Comparison of ENCODE assay signal across 10 cellular contexts in genomic region chr10:120183546-120183945, GRCh38.
"Had no signal": no experiment of that assay in that cellular context is flagged by ENCODE, and none has a peak within 500 bp of the region (broad histone marks: within the 10 kb centered on the region; RNA-seq: fewer than 3 reads in every experiment).

No MANE protein-coding gene starts in this region.

- H3K4me3 ChIP-seq: GM23248, HAP-1 had no signal

- H3K27ac ChIP-seq: GM23248, KMS-11 had no signal

- DNase-seq: GM23248, GOT3, H7, HFFc6, Kasumi-1, KBM-7 had no signal

- H3K4me2 ChIP-seq: KMS-11 had no signal

- H2AFZ ChIP-seq: GM23248 had no signal

- H3K9ac ChIP-seq: GM23248, KMS-11 had no signal

- H3K36me3 ChIP-seq: HAP-1 had no signal

- ATAC-seq: HCT116 had no signal

- H3K9me3 ChIP-seq: HAP-1 had no signal

- FAIRE-seq: HTR-8/SVneo had no signal

- H3K4me1 ChIP-seq: HAP-1 had no signal
